21 cellular contexts compared by ENCODE assay signal in genomic region chr1:41161851-41162250, GRCh38.
DNase-seq lines count a peak whose midpoint lies in the region; ATAC-seq and TF ChIP-seq lines count a peak whose summit lies in the region.
"Had no signal": no experiment of that assay in that cellular context is flagged by ENCODE, and none has a peak within 500 bp of the region (broad histone marks: within the 10 kb centered on the region; RNA-seq: fewer than 3 reads in every experiment).

No MANE protein-coding gene starts in this region.

- in situ Hi-C loops in Panc1 (cut with HindIII; ENCODE audit: low pct_unique_long_range_greater_than_20kb, low sequenced_read_pairs): no loop called here

- WGBS in neuronal stem cell (ENCODE audit: extremely low coverage in 2 of 2, insufficient read length in 2 of 2, insufficient replicate concordance in 1 of 2), 2 donors: no CpG with 5 or more reads among the region's 9 CpGs

- H3K9me3 Mint-ChIP-seq in nephron progenitor cell: peaks cover 14% of the 10 kb centered on the region

- H3K18ac ChIP-seq in neuronal stem cell (ENCODE audit: low read length): no peak overlapping the region

- BruUV-seq in Panc1 (replicated peaks; lab: Mats Ljungman, UMichigan): no TSS peak

- no peak overlapping the region for H2BK120ac ChIP-seq in neuronal stem cell (ENCODE audit: low read depth, low read length)

- POLR2A ChIA-PET in HEK293 (lab: Yijun Ruan, JAX) (no interaction called here), Panc1 (lab: Charles Lee) (no interaction called here)

- H3K4me1 ChIP-seq in HEK293 (ENCODE audit: control insufficient read depth, insufficient read depth, low read length): no peaks in the 10 kb centered on the region
- no peaks in the 10 kb centered on the region for H3K4me1 ChIP-seq in Panc1 (ENCODE audit: control insufficient read depth, insufficient read depth, low read length)
- H3K4me1 ChIP-seq in neuronal stem cell (ENCODE audit: control insufficient read depth in 2 of 2, insufficient read depth in 1 of 2, low read depth in 1 of 2, low read length in 2 of 2): peaks cover 0 to 1% of the 10 kb centered on the region in 2 donors
- H3K4me1 ChIP-seq: BLaER1 treated with 17β-estradiol and CSF1 and Interleukin-3, amounts not matched to agents 10 nM and 100 nM; Peyer's patch; SJSA1 had no signal

- H4K8ac ChIP-seq in neuronal stem cell (ENCODE audit: low read depth, low read length): no peak overlapping the region

- H2BK12ac ChIP-seq in neuronal stem cell (ENCODE audit: low read length): no peak overlapping the region

- no peak overlapping the region for H3K4me3 ChIP-seq in HEK293 (ENCODE audit: low read depth, low read length)
- H3K4me3 ChIP-seq in Panc1 (ENCODE audit: low read depth in 2 of 2, low read length in 2 of 2): no peak overlapping the region
- H3K4me3 ChIP-seq in neuronal stem cell (ENCODE audit: low read length in 2 of 2): peak overlapping the region in 1 of 2 donors; percentile 58
- H3K4me3 ChIP-seq: BLaER1 treated with 17β-estradiol and CSF1 and Interleukin-3, amounts not matched to agents 10 nM and 100 nM; Peyer's patch; SJSA1 had no signal

- no peak overlapping the region for H3K4ac ChIP-seq in neuronal stem cell (ENCODE audit: low read length)

- no peak overlapping the region for H3K9ac ChIP-seq in neuronal stem cell (ENCODE audit: low read depth, low read length, poor library complexity)
- H3K9ac ChIP-seq: BLaER1 treated with 17β-estradiol and CSF1 and Interleukin-3, amounts not matched to agents 10 nM and 100 nM had no signal

- intact Hi-C loops in Panc1 (cut with micrococcal nuclease; ENCODE audit: unreplicated experiment) (no loop called here), sciatic nerve (cut with DNase I) (no loop called here)

- CTCF ChIA-PET in HEK293 (lab: Yijun Ruan, JAX): interaction anchor here (0.7 kb wide), 1 partner anchor 12 kb away, joined by 3 read pairs; no protein-coding TSS in a partner anchor
- CTCF ChIA-PET in Panc1 (lab: Charles Lee): no interaction called here

- no peak overlapping the region for H2AK5ac ChIP-seq in neuronal stem cell (ENCODE audit: low read depth, low read length)

- H3K4me1 Mint-ChIP-seq in nephron progenitor cell: no peaks in the 10 kb centered on the region
- H3K4me1 Mint-ChIP-seq: CD4-positive, alpha-beta memory T cell; IgD-negative memory B cell had no signal

- H3K27me3 Mint-ChIP-seq in nephron progenitor cell (ENCODE audit: low read depth, poor library complexity): peaks cover 3% of the 10 kb centered on the region
- H3K27me3 Mint-ChIP-seq: CD4-positive, alpha-beta memory T cell; IgD-negative memory B cell had no signal

- H2BK15ac ChIP-seq in neuronal stem cell (ENCODE audit: low read length): no peak overlapping the region

- no peak overlapping the region for H2AFZ ChIP-seq in neuronal stem cell (ENCODE audit: low read length)

- H3K36me3 ChIP-seq in HEK293 (ENCODE audit: control insufficient read depth in 2 of 2, insufficient read depth in 1 of 2, low read length in 2 of 2): peaks cover under 1 to 43% of the 10 kb centered on the region in 2 experiments; a peak in 2 of 3 replicates
- 0 out of 2 replicates have a peak, but pooled peaks cover 4% of the 10 kb centered on the region for H3K36me3 ChIP-seq in Panc1 (ENCODE audit: control insufficient read depth, insufficient read depth, low read length)
- H3K36me3 ChIP-seq in neuronal stem cell (replicated peaks in 1 of 2; ENCODE audit: control insufficient read depth in 2 of 2, insufficient read depth in 2 of 2, low read length in 2 of 2): peaks cover 3 to 46% of the 10 kb centered on the region in 2 donors

- H3K36me3 Mint-ChIP-seq in nephron progenitor cell (ENCODE audit: low read depth): peaks cover 14% of the 10 kb centered on the region

- H3K79me1 ChIP-seq in neuronal stem cell (ENCODE audit: low read depth, low read length): peaks cover 2% of the 10 kb centered on the region

- H3K27ac ChIP-seq in HEK293 (ENCODE audit: extremely low read depth, low read depth, low read length) (no peak overlapping the region), Panc1 (ENCODE audit: low read length) (no peak overlapping the region), neuronal stem cell (replicated peaks; ENCODE audit: low read length) (no peak overlapping the region)
- H3K27ac ChIP-seq: 22Rv1; BLaER1 treated with 17β-estradiol and CSF1 and Interleukin-3, amounts not matched to agents 10 nM and 100 nM; Peyer's patch; SJSA1 had no signal

- peak; percentile 21; the same call in 1 of the 2 replicates for ATAC-seq in Panc1
- ATAC-seq in GM19324 (IDR thresholded peaks at IDR 0.05; ENCODE audit: low FRiP score, unreplicated experiment): no peak
- ATAC-seq in sciatic nerve: no peak

- no peak overlapping the region for H3K27ac Mint-ChIP-seq in nephron progenitor cell
- H3K27ac Mint-ChIP-seq: CD4-positive, alpha-beta memory T cell; IgD-negative memory B cell had no signal

- H3K4me3 Mint-ChIP-seq in nephron progenitor cell: no peak overlapping the region
- H3K4me3 Mint-ChIP-seq: CD4-positive, alpha-beta memory T cell; IgD-negative memory B cell had no signal

- no peaks in the 10 kb centered on the region for H3K27me3 ChIP-seq in Panc1 (ENCODE audit: control insufficient read depth, insufficient read depth, low read length)
- no peaks in the 10 kb centered on the region for H3K27me3 ChIP-seq in neuronal stem cell (ENCODE audit: control insufficient read depth in 3 of 3, insufficient read depth in 3 of 3, low read depth in 1 of 3, low read length in 3 of 3)
- H3K27me3 ChIP-seq: BLaER1 treated with 17β-estradiol and CSF1 and Interleukin-3, amounts not matched to agents 10 nM and 100 nM; Peyer's patch; SJSA1 had no signal

- no peak overlapping the region for H3K4me2 ChIP-seq in neuronal stem cell (ENCODE audit: insufficient read depth, low read length, poor library complexity, severe bottlenecking)
- H3K4me2 ChIP-seq: BLaER1 treated with 17β-estradiol and CSF1 and Interleukin-3, amounts not matched to agents 10 nM and 100 nM had no signal

- H3K9me3 ChIP-seq in HEK293 (ENCODE audit: control insufficient read depth, insufficient read depth, low read depth, low read length): no peaks in the 10 kb centered on the region
- no peaks in the 10 kb centered on the region for H3K9me3 ChIP-seq in Panc1 (ENCODE audit: control insufficient read depth, insufficient read depth, low read depth, low read length)
- H3K9me3 ChIP-seq in neuronal stem cell (replicated peaks in 1 of 2; ENCODE audit: control insufficient read depth in 2 of 2, insufficient read depth in 1 of 2, low read depth in 1 of 2, low read length in 2 of 2): peaks cover 0 to 2% of the 10 kb centered on the region in 2 donors
- H3K9me3 ChIP-seq: Peyer's patch, SJSA1 had no signal

- no peak overlapping the region for H4K91ac ChIP-seq in neuronal stem cell (ENCODE audit: low read depth, low read length, poor library complexity)

- no peak overlapping the region for H2BK5ac ChIP-seq in neuronal stem cell (ENCODE audit: low read length)

- DNase-seq in NCI-H82 (lab: John Stamatoyannopoulos, UW): peak; percentile 66
- no peak for DNase-seq in NCI-H82 treated with DMSO at 0.1 percent for 48 hours (lab: John Stamatoyannopoulos, UW; ENCODE audit: unreplicated experiment)
- no peak for DNase-seq in Panc1 (ENCODE audit: low read depth, low spot score)
- DNase-seq in neuronal stem cell (ENCODE audit: low spot score): no peak
- DNase-seq in nephron progenitor cell: no peak
- no peak for DNase-seq in sciatic nerve (ENCODE audit: low spot score)
- DNase-seq: ACHN; CD4-positive, alpha-beta memory T cell; DMS53; GDM1; NCI-H1105 treated with DMSO at 0.1 percent for 48 hours; NCI-H2081 treated with DMSO at 0.1 percent for 48 hours; NCI-H446 treated with DMSO at 0.1 percent for 48 hours; NK-92 treated with Interleukin-12 subunit alpha and Interleukin-12 subunit beta, amount 100 ng/mL, for 24 hours; Peyer's patch had no signal

- H3K23ac ChIP-seq in neuronal stem cell (ENCODE audit: low read depth, low read length, poor library complexity): peak overlapping the region; percentile 44

- TF ChIP-seq CTCF in HEK293 (tag by site-specific recombination; IDR thresholded peaks at IDR 0.05) (no peak), Panc1 (IDR thresholded peaks at IDR 0.05) (no peak), nephron progenitor cell (IDR thresholded peaks at IDR 0.05) (no peak)

- no peak overlapping the region for H3K14ac ChIP-seq in neuronal stem cell (ENCODE audit: low read length)

TF ChIP-seq in HEK293, 187 proteins besides CTCF, POLR2A, EP300 and RAD21 (continues in another document):
- TF ChIP-seq KLF1 (tag by site-specific recombination; IDR thresholded peaks at IDR 0.05): no peak
- TF ChIP-seq ZIC2 (tag by site-specific recombination; IDR thresholded peaks at IDR 0.05): 0 out of 2 replicates have a peak, but pooled peaks have one; percentile 11
- TF ChIP-seq ZFP3 (tag by site-specific recombination; IDR thresholded peaks at IDR 0.05; ENCODE audit: low read depth): no peak
- no peak for TF ChIP-seq ZNF311 (tag by site-specific recombination; IDR thresholded peaks at IDR 0.05; ENCODE audit: borderline replicate concordance)
- no peak for TF ChIP-seq ZNF561 (tag by site-specific recombination; IDR thresholded peaks at IDR 0.05; ENCODE audit: borderline replicate concordance)
- TF ChIP-seq ZBTB6 (tag by site-specific recombination; IDR thresholded peaks at IDR 0.05): no peak
- no peak for TF ChIP-seq BCL6B (tag by site-specific recombination; IDR thresholded peaks at IDR 0.05)
- no peak for TF ChIP-seq GLI2 (tag by site-specific recombination; IDR thresholded peaks at IDR 0.05; ENCODE audit: borderline replicate concordance, low read depth)
- no peak for TF ChIP-seq YY1 (tag by site-specific recombination; IDR thresholded peaks at IDR 0.05)
- no peak for TF ChIP-seq ZNF341 (tag by site-specific recombination; IDR thresholded peaks at IDR 0.05; ENCODE audit: low read depth)
